ENCODE assay signal across 15 cellular contexts in the genomic region with DNA sequence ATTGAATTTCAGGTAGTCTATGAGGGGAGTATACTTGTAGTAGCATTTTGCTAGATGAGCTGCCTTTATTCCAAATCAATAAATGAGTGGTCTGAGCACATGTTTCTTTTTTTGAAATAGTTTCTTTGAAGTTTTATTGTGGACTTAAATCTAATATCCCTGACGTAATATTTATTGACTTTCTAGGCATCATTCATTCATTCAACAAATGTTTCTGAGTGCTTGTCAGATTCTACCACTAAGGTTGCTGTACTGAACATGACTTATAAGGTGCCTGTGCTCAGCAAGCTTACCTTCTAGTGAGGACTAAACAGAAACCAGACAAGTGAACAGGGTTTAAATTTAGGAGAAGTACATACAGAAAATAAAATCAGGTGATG.
DNase-seq lines count a peak whose midpoint lies in the region; ATAC-seq, FAIRE-seq and TF ChIP-seq lines count a peak whose summit lies in the region.
"Had no signal": no experiment of that assay in that cellular context is flagged by ENCODE, and none has a peak within 500 bp of the region (broad histone marks: within the 10 kb centered on the region; RNA-seq: fewer than 3 reads in every experiment).

No MANE protein-coding gene starts in this region.

- H3K79me1 ChIP-seq in H9 (ENCODE audit: insufficient read depth, low read depth, low read length, poor library complexity, severe bottlenecking) = peaks cover 15% of the 10 kb centered on the region

- no peak overlapping the region for H4K91ac ChIP-seq in H9 (ENCODE audit: insufficient read length, low read depth, low read length)

- H3K18ac ChIP-seq in H9 (ENCODE audit: insufficient read length, low read depth, low read length) = no peak overlapping the region

- H2BK15ac ChIP-seq in H9 (ENCODE audit: low read depth, low read length) = no peak overlapping the region

- no peak overlapping the region for H3T11ph ChIP-seq in H9 (ENCODE audit: low read length)

- TF ChIP-seq EP300 in GM12878 (IDR thresholded peaks at IDR 0.05; ENCODE audit: borderline replicate concordance in 1 of 2, control insufficient read depth in 1 of 2, low read depth in 2 of 2, low read length in 2 of 2) = no peak

- no peak overlapping the region for H3K4me3 Mint-ChIP-seq in H9
- H3K4me3 Mint-ChIP-seq in nephron progenitor cell = no peak overlapping the region
- H3K4me3 Mint-ChIP-seq: CD4-positive, CD25-positive, alpha-beta regulatory T cell; CD8-positive, alpha-beta memory T cell had no signal

- H2AFZ ChIP-seq in H9 (ENCODE audit: low read length) = no peak overlapping the region
- H2AFZ ChIP-seq in GM12878 (ENCODE audit: control insufficient read depth, low read depth, low read length) = no peak overlapping the region

- H3K27me3 Mint-ChIP-seq in H9 (ENCODE audit: low read depth) = no peaks in the 10 kb centered on the region
- H3K27me3 Mint-ChIP-seq in nephron progenitor cell (ENCODE audit: low read depth, poor library complexity) = no peaks in the 10 kb centered on the region
- H3K27me3 Mint-ChIP-seq: CD4-positive, CD25-positive, alpha-beta regulatory T cell; CD8-positive, alpha-beta memory T cell had no signal

- H3K4ac ChIP-seq in H9 (ENCODE audit: low read depth, low read length) = no peak overlapping the region

- RAD21 ChIA-PET in GM12878 (lab: Charles Lee; ENCODE audit: unreplicated experiment) = interaction anchor here (0.5 to 1.1 kb wide), 4 partner anchors 10 to 69 kb away, joined by 3 to 4 read pairs (median 4); a partner anchor contains a TSS

- TF ChIP-seq POLR2A in GM12878 (IDR thresholded peaks at IDR 0.05; ENCODE audit: low read depth, low read length) = no peak

- no peaks in the 10 kb centered on the region for H3K36me3 ChIP-seq in GM12878 (ENCODE audit: control insufficient read depth in 2 of 2, insufficient read depth in 2 of 2, low read length in 1 of 2)
- H3K36me3 ChIP-seq: BE2C had no signal

- H4K5ac ChIP-seq in H9 (ENCODE audit: insufficient read length, low read depth, low read length) = no peak overlapping the region

- no peak overlapping the region for H3K4me3 ChIP-seq in GM12878

- no peak for FAIRE-seq in GM12878 (lab: Jason Lieb, UNC)
- FAIRE-seq: D721Med had no signal

- TF ChIP-seq CTCF in H9 (conservative IDR thresholded peaks at IDR 0.05) = no peak
- TF ChIP-seq CTCF in GM12878 (IDR thresholded peaks at IDR 0.05 in 2 of 3, conservative IDR thresholded peaks at IDR 0.05 in 1 of 3; ENCODE audit: control insufficient read depth in 2 of 3, extremely low read depth in 1 of 3, insufficient read depth in 1 of 3, low read depth in 3 of 3, low read length in 3 of 3) = no peak
- no peak for TF ChIP-seq CTCF in nephron progenitor cell (IDR thresholded peaks at IDR 0.05)

- no TSS peak for BruUV-seq in GM12878 (replicated peaks; lab: Mats Ljungman, UMichigan)

- H3K9ac ChIP-seq in H9 (ENCODE audit: extremely low read depth, insufficient read length, low read length) (no peak overlapping the region), GM12878 (ENCODE audit: control insufficient read depth, insufficient read depth, low read length) (no peak overlapping the region)

- H3K4me1 Mint-ChIP-seq in H9 (peaks cover 37 to 46% of the 10 kb centered on the region in 2 experiments), nephron progenitor cell (peaks cover 14% of the 10 kb centered on the region)

- H3K27me3 ChIP-seq in H9 (ENCODE audit: insufficient read depth, low read length) (no peaks in the 10 kb centered on the region), GM12878 (replicated peaks in 1 of 2; ENCODE audit: control insufficient read depth in 2 of 2, insufficient read depth in 2 of 2, low read length in 1 of 2) (no peaks in the 10 kb centered on the region)
- H3K27me3 ChIP-seq: BE2C had no signal

- H3K9me3 Mint-ChIP-seq in H9 (peaks cover 0 to 8% of the 10 kb centered on the region in 2 experiments; a peak in 3 of 5 replicates), nephron progenitor cell (peaks cover 21% of the 10 kb centered on the region)
- H3K9me3 Mint-ChIP-seq: CD8-positive, alpha-beta memory T cell had no signal

- peaks cover 0 to 22% (median 9%) of the 10 kb centered on the region in 3 experiments; a peak in 4 of 7 replicates for H3K36me3 Mint-ChIP-seq in H9 (ENCODE audit: insufficient read depth in 1 of 3, low read depth in 3 of 3)
- peaks cover 28% of the 10 kb centered on the region for H3K36me3 Mint-ChIP-seq in nephron progenitor cell (ENCODE audit: low read depth)

- H3K4me1 ChIP-seq in H9 (ENCODE audit: insufficient read depth, low read length) (no peaks in the 10 kb centered on the region), GM12878 (ENCODE audit: control insufficient read depth, insufficient read depth, low read length) (no peaks in the 10 kb centered on the region)

- H2BK20ac ChIP-seq in H9 (ENCODE audit: low read depth, low read length, poor library complexity, severe bottlenecking) = no peak overlapping the region

- no peak overlapping the region for H3K23ac ChIP-seq in H9 (ENCODE audit: insufficient read length, low read depth, low read length)

- H3K27ac Mint-ChIP-seq in H9 (peak overlapping the region in 2 of 3 experiments; percentile 32 to 41; a peak in 1 of 7 replicates), nephron progenitor cell (peak overlapping the region; percentile 35)
- H3K27ac Mint-ChIP-seq: CD4-positive, CD25-positive, alpha-beta regulatory T cell had no signal

- DNase-seq in H9 (no peak), GM12878 (ENCODE audit: low read depth, low spot score) (no peak), nephron progenitor cell (no peak), ecto neural progenitor cell (ENCODE audit: low spot score) (no peak), NCI-H146 treated with DMSO at 0.1 percent for 48 hours (lab: John Stamatoyannopoulos, UW; ENCODE audit: unreplicated experiment) (no peak), ACHN (no peak)
- DNase-seq: BE2C; C1 segment of cervical spinal cord; CD4-positive, CD25-positive, alpha-beta regulatory T cell; CD8-positive, alpha-beta memory T cell; COR-L47; GDM1; GOT3; H7 had no signal

- peak; percentile 50 for ATAC-seq in GM12878

- CTCF ChIA-PET in GM12878 (lab: Yijun Ruan, JAX) = interaction anchor here (1.4 to 3.2 kb wide), 3 partner anchors 21 to 54 kb away, joined by 3 to 11 read pairs (median 8); no protein-coding TSS in a partner anchor

- no peak overlapping the region for H2BK5ac ChIP-seq in H9 (ENCODE audit: insufficient read length, low read length)

- no peaks in the 10 kb centered on the region for H4K20me1 ChIP-seq in H9 (ENCODE audit: control insufficient read depth, insufficient read depth, insufficient read length)
- H4K20me1 ChIP-seq in GM12878 (ENCODE audit: control insufficient read depth, insufficient read depth) = no peaks in the 10 kb centered on the region

- no peak overlapping the region for H2AK5ac ChIP-seq in H9 (ENCODE audit: insufficient read length, low read length)

- SMC1A ChIA-PET in GM12878 (lab: Charles Lee; ENCODE audit: uncharacterized antibody, unreplicated experiment) = interaction anchor here (0.7 to 1.5 kb wide), 5 partner anchors 13 to 97 kb away, joined by 3 to 4 read pairs (median 3); no protein-coding TSS in a partner anchor

- in situ Hi-C loops in GM12878 (cut with MboI) (no loop called here), ACHN (cut with HindIII; ENCODE audit: low pct_ligation_motif_present, low pct_unique_long_range_greater_than_20kb, low sequenced_read_pairs) (no loop called here)

- POLR2A ChIA-PET in GM12878 (lab: Charles Lee) = interaction anchor here (0.6 to 1.8 kb wide), 2 partner anchors 11 to 371 kb away, joined by 3 to 10 read pairs; no protein-coding TSS in a partner anchor

- H3K79me2 ChIP-seq in H9 (ENCODE audit: insufficient read depth, low read length) (peaks cover 11% of the 10 kb centered on the region; the same call in 1 of the 2 replicates), GM12878 (ENCODE audit: control insufficient read depth, insufficient read depth, low read length) (peaks cover 10% of the 10 kb centered on the region)

- intact Hi-C loops in GM12878 (cut with micrococcal nuclease; ENCODE audit: unreplicated experiment) = no loop called here

- H3K9me3 ChIP-seq in H9 (ENCODE audit: control insufficient read depth, low read depth, low read length) (no peaks in the 10 kb centered on the region), GM12878 (replicated peaks; ENCODE audit: control insufficient read depth, insufficient read depth, low read length) (no peaks in the 10 kb centered on the region; the same call in 2 of the 3 replicates)

- H3K27ac ChIP-seq in H9 (ENCODE audit: insufficient read length, low read depth, low read length) (no peak overlapping the region), GM12878 (ENCODE audit: control insufficient read depth, insufficient read depth) (no peak overlapping the region)

- no peak overlapping the region for H2BK120ac ChIP-seq in H9 (ENCODE audit: low read depth, low read length, poor library complexity, severe bottlenecking)

- H4K8ac ChIP-seq in H9 (replicated peaks; ENCODE audit: insufficient read length, low read depth, low read length) = no peak overlapping the region

- no CpG with 5 or more reads among the region's 1 CpG for WGBS in H9 (ENCODE audit: extremely low coverage, insufficient read length, low lambda C conversion rate)
- 92% methylated on average over 1 of the region's 1 CpG for WGBS in GM12878 (ENCODE audit: insufficient coverage, insufficient replicate concordance, low lambda C conversion rate, missing lambda C conversion rate)

- H3K56ac ChIP-seq in H9 (ENCODE audit: insufficient read length, low read depth, low read length) = no peak overlapping the region

- H3K4me2 ChIP-seq in H9 (ENCODE audit: insufficient read depth, insufficient read length, low read length) = no peak overlapping the region
- no peak overlapping the region for H3K4me2 ChIP-seq in GM12878 (ENCODE audit: control insufficient read depth, insufficient read depth)

- no peaks in the 10 kb centered on the region for H3K23me2 ChIP-seq in H9 (ENCODE audit: insufficient read length, low read depth, low read length, poor library complexity, severe bottlenecking)

- H3K14ac ChIP-seq in H9 (ENCODE audit: insufficient read depth, low read length) = no peak overlapping the region

- no peak overlapping the region for H2BK12ac ChIP-seq in H9 (ENCODE audit: insufficient read length, low read depth, low read length)

- no peak for TF ChIP-seq RAD21 in GM12878 (IDR thresholded peaks at IDR 0.05; ENCODE audit: insufficient read depth, low read depth, low read length)

TF ChIP-seq in GM12878, 131 proteins besides CTCF, POLR2A, EP300 and RAD21 (continues in another document):
- TF ChIP-seq KLF5 (IDR thresholded peaks at IDR 0.05; ENCODE audit: partially characterized antibody) = no peak
- TF ChIP-seq PML (IDR thresholded peaks at IDR 0.05; ENCODE audit: low read length) = no peak
- no peak for TF ChIP-seq ZNF207 (IDR thresholded peaks at IDR 0.05; ENCODE audit: borderline replicate concordance)
- TF ChIP-seq SIX5 (IDR thresholded peaks at IDR 0.05; ENCODE audit: low read depth, low read length, severe bottlenecking) = no peak
- no peak for TF ChIP-seq TBL1XR1 (IDR thresholded peaks at IDR 0.05; ENCODE audit: low read depth, low read length)
